15 cellular contexts compared by ENCODE assay signal in the genomic region with DNA sequence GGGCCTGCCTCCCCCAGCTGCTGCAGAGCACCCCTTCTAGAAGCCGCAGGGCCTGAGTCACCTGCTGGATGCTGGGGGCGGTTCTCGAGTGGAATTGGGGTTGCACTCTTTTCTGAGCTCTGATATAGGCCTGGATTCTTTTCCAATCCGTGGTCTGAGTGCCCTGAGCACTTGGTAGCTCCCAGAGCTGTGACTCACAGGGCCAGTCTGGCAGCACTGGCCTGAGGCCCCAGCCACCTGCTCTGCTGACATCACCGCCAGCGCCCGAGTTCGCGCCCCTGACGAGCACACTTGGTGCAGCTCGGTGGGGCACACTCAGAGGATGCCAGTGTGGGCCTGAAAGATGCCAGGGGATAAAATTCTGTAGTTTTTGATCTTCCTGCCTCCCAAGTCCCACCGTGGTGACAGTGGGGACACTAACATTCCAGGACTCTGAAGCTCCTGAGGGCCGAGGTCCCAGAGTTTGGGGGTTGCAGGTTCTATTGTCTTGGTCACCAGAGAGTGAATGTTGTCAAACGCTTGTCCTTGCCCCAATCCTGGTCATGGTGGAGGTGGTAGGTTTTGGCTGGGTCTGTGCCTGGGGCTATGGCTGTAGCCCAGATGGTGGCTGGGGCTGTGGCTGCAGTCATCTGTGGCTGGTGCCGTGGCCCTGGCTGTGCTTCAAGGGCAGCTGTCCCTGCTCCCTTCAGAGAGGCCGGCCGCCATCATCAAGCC.
DNase-seq lines count a peak whose midpoint lies in the region; ATAC-seq, FAIRE-seq and TF ChIP-seq lines count a peak whose summit lies in the region.
"Had no signal": no experiment of that assay in that cellular context is flagged by ENCODE, and none has a peak within 500 bp of the region (broad histone marks: within the 10 kb centered on the region; RNA-seq: fewer than 3 reads in every experiment).

No MANE protein-coding gene starts in this region.

- peaks cover 13% of the 10 kb centered on the region for H3K36me3 Mint-ChIP-seq in astrocyte (ENCODE audit: low read depth, unreplicated experiment)
- no peaks in the 10 kb centered on the region for H3K36me3 Mint-ChIP-seq in activated T-helper 2 cell treated with anti-CD3 and anti-CD28 coated beads, Interferon-gamma antibody, Interleukin-2, Interleukin-4, amounts not matched to agents 10 μg/mL and 5 μg/mL and 100 μg/mL, durations not matched to agents 14 hours and 24 hours and 36 hours (ENCODE audit: low read depth)

- WGBS in transverse colon (ENCODE audit: low coverage in 1 of 2), 2 donors, result 88% methylated on average over 13 of the region's 17 CpGs; no CpG with 5 or more reads in 1 of the 2 donors

- TF ChIP-seq POLR2A in transverse colon (IDR thresholded peaks at IDR 0.05), result no peak

- H3K9ac ChIP-seq in astrocyte (ENCODE audit: low read length) (no peak overlapping the region), kidney (ENCODE audit: low read length in 2 of 2) (no peak overlapping the region)

- no peaks in the 10 kb centered on the region for H4K20me1 ChIP-seq in astrocyte (ENCODE audit: insufficient read depth, low read length)

- H3K27me3 ChIP-seq in astrocyte (ENCODE audit: insufficient read depth, low read length) (no peaks in the 10 kb centered on the region), transverse colon (no peaks in the 10 kb centered on the region)
- H3K27me3 ChIP-seq: foreskin keratinocyte had no signal

- no peak for FAIRE-seq in astrocyte (lab: Jason Lieb, UNC)
- no peak for FAIRE-seq in kidney (lab: Jason Lieb, UNC)
- FAIRE-seq: keratinocyte had no signal

- H3K79me2 ChIP-seq in astrocyte (ENCODE audit: insufficient read depth, low read length), result no peaks in the 10 kb centered on the region

- no peak for TF ChIP-seq EP300 in transverse colon (IDR thresholded peaks at IDR 0.05; ENCODE audit: low read depth)

- peaks cover 3% of the 10 kb centered on the region for H3K4me1 Mint-ChIP-seq in astrocyte (ENCODE audit: low read depth, unreplicated experiment)
- H3K4me1 Mint-ChIP-seq in activated T-helper 2 cell treated with anti-CD3 and anti-CD28 coated beads, Interferon-gamma antibody, Interleukin-2, Interleukin-4, amounts not matched to agents 10 μg/mL and 5 μg/mL and 100 μg/mL, durations not matched to agents 14 hours and 24 hours and 36 hours (ENCODE audit: low read depth), result no peaks in the 10 kb centered on the region
- H3K4me1 Mint-ChIP-seq: CD8-positive, alpha-beta memory T cell; nephron had no signal

- H3K4me3 ChIP-seq in astrocyte (ENCODE audit: insufficient read depth, low read depth, low read length), result no peak overlapping the region
- no peak overlapping the region for H3K4me3 ChIP-seq in kidney (ENCODE audit: low read length in 2 of 2)
- no peak overlapping the region for H3K4me3 ChIP-seq in transverse colon

- H3K27ac ChIP-seq in astrocyte (ENCODE audit: low read depth, low read length) (no peak overlapping the region), kidney (ENCODE audit: low read depth in 2 of 2, low read length in 2 of 2) (no peak overlapping the region), transverse colon (no peak overlapping the region)
- H3K27ac ChIP-seq: foreskin keratinocyte had no signal

- H3K27me3 Mint-ChIP-seq in astrocyte (ENCODE audit: low read depth, unreplicated experiment), result no peaks in the 10 kb centered on the region
- no peaks in the 10 kb centered on the region for H3K27me3 Mint-ChIP-seq in activated T-helper 2 cell treated with anti-CD3 and anti-CD28 coated beads, Interferon-gamma antibody, Interleukin-2, Interleukin-4, amounts not matched to agents 10 μg/mL and 5 μg/mL and 100 μg/mL, durations not matched to agents 14 hours and 24 hours and 36 hours (ENCODE audit: low read depth)
- H3K27me3 Mint-ChIP-seq: CD8-positive, alpha-beta memory T cell had no signal

- H2AFZ ChIP-seq in astrocyte (ENCODE audit: low read depth, low read length), result no peak overlapping the region

- H3K9me3 Mint-ChIP-seq in astrocyte (ENCODE audit: unreplicated experiment), result no peaks in the 10 kb centered on the region
- no peaks in the 10 kb centered on the region for H3K9me3 Mint-ChIP-seq in activated T-helper 2 cell treated with anti-CD3 and anti-CD28 coated beads, Interferon-gamma antibody, Interleukin-2, Interleukin-4, amounts not matched to agents 10 μg/mL and 5 μg/mL and 100 μg/mL, durations not matched to agents 14 hours and 24 hours and 36 hours
- H3K9me3 Mint-ChIP-seq: CD8-positive, alpha-beta memory T cell; nephron had no signal

- H3K4me2 ChIP-seq in astrocyte (ENCODE audit: low read length), result no peak overlapping the region

- in situ Hi-C loops in transverse colon (cut with MboI; ENCODE audit: low pct_ligation_motif_present in 1 of 4, low pct_unique_long_range_greater_than_20kb in 1 of 4, low sequenced_read_pairs in 3 of 4), result no loop called here

- no peak for ATAC-seq in GM21423 (IDR thresholded peaks at IDR 0.05; ENCODE audit: unreplicated experiment)
- ATAC-seq: foreskin keratinocyte had no signal

- H3K9me3 ChIP-seq in astrocyte (ENCODE audit: insufficient read depth, low read depth, low read length) (no peaks in the 10 kb centered on the region), kidney (ENCODE audit: control insufficient read depth in 1 of 2, low read length in 2 of 2) (no peaks in the 10 kb centered on the region), transverse colon (no peaks in the 10 kb centered on the region)

- TF ChIP-seq CTCF in astrocyte (IDR thresholded peaks at IDR 0.05; ENCODE audit: insufficient read depth, low read depth, low read length) (no peak), kidney (IDR thresholded peaks at IDR 0.05; ENCODE audit: borderline replicate concordance, extremely low read depth, insufficient read depth) (no peak), transverse colon (IDR thresholded peaks at IDR 0.05) (no peak)

- H3K4me3 Mint-ChIP-seq in astrocyte (ENCODE audit: unreplicated experiment), result no peak overlapping the region
- no peak overlapping the region for H3K4me3 Mint-ChIP-seq in activated T-helper 2 cell treated with anti-CD3 and anti-CD28 coated beads, Interferon-gamma antibody, Interleukin-2, Interleukin-4, amounts not matched to agents 10 μg/mL and 5 μg/mL and 100 μg/mL, durations not matched to agents 14 hours and 24 hours and 36 hours (ENCODE audit: low read depth)
- H3K4me3 Mint-ChIP-seq: CD8-positive, alpha-beta memory T cell; nephron had no signal

- DNase-seq in HT1080 (ENCODE audit: low read depth) (peak; percentile 17), astrocyte (ENCODE audit: low read depth) (peak; percentile 14), kidney (peak; percentile 50), transverse colon (peak; percentile 5), AG20443 (ENCODE audit: low spot score) (no peak)
- DNase-seq in activated T-helper 2 cell treated with anti-CD3 and anti-CD28 coated beads, Interferon-gamma antibody, Interleukin-2, Interleukin-4, amounts not matched to agents 10 μg/mL and 5 μg/mL and 100 μg/mL, durations not matched to agents 14 hours and 24 hours and 36 hours (ENCODE audit: low spot score), result no peak
- DNase-seq: activated CD4-positive, CD25-positive, alpha-beta regulatory T cell; anterior cingulate cortex; Kasumi-1; NCI-H2107 had no signal

- H3K4me1 ChIP-seq in astrocyte (ENCODE audit: insufficient read depth, low read length) (no peaks in the 10 kb centered on the region), kidney (ENCODE audit: control insufficient read depth in 1 of 2, insufficient read depth in 1 of 2, low read depth in 1 of 2, low read length in 2 of 2) (no peaks in the 10 kb centered on the region), transverse colon (no peaks in the 10 kb centered on the region)
- H3K4me1 ChIP-seq: foreskin keratinocyte had no signal

- no peaks in the 10 kb centered on the region for H3K36me3 ChIP-seq in astrocyte (ENCODE audit: insufficient read depth, low read length)
- H3K36me3 ChIP-seq in kidney (ENCODE audit: control insufficient read depth in 1 of 2, insufficient read depth in 2 of 2, low read length in 2 of 2), result no peaks in the 10 kb centered on the region
- H3K36me3 ChIP-seq in transverse colon, result no peaks in the 10 kb centered on the region

- intact Hi-C loops in kidney (cut with DNase I), result no loop called here
- intact Hi-C loops in transverse colon (cut with DNase I; ENCODE audit: low total_unique reads), result no loop called here
- intact Hi-C loops in activated T-helper 2 cell treated with anti-CD3 and anti-CD28 coated beads, Interferon-gamma antibody, Interleukin-2, Interleukin-4, amounts not matched to agents 10 μg/mL and 5 μg/mL and 100 μg/mL, durations not matched to agents 14 hours and 24 hours and 36 hours (cut with micrococcal nuclease), result no loop called here

- no peak overlapping the region for H3K27ac Mint-ChIP-seq in astrocyte (ENCODE audit: unreplicated experiment)
- H3K27ac Mint-ChIP-seq in activated T-helper 2 cell treated with anti-CD3 and anti-CD28 coated beads, Interferon-gamma antibody, Interleukin-2, Interleukin-4, amounts not matched to agents 10 μg/mL and 5 μg/mL and 100 μg/mL, durations not matched to agents 14 hours and 24 hours and 36 hours, result no peak overlapping the region
- H3K27ac Mint-ChIP-seq: CD8-positive, alpha-beta memory T cell; nephron had no signal

Comparison
In these comparisons a context has a peak if more than half of its experiments do, and no peak if none do; other contexts are left out.
1. DNase-seq: peak in HT1080 (single experiment), astrocyte (single experiment), kidney (single experiment) and transverse colon (single experiment); none in AG20443 (single experiment) and activated T-helper 2 cell treated with anti-CD3 and anti-CD28 coated beads, Interferon-gamma antibody, Interleukin-2, Interleukin-4, amounts not matched to agents 10 μg/mL and 5 μg/mL and 100 μg/mL, durations not matched to agents 14 hours and 24 hours and 36 hours (single experiment).